Comparison of ENCODE assay signal across 19 cellular contexts in genomic region chr3:114253505-114253904, GRCh38. TPM values are rescaled to one million over a fixed set of nuclear protein-coding genes. Genes with fewer than 3 reads are reported as not detected.
"Had no signal": no experiment of that assay in that cellular context is flagged by ENCODE, and none has a peak within 500 bp of the region (broad histone marks: within the 10 kb centered on the region; RNA-seq: fewer than 3 reads in every experiment).

No MANE protein-coding gene starts in this region.

- H3K27me3 Mint-ChIP-seq: activated B cell treated with CpG ODN at 0.5 μM for 24 hours; stimulated activated naive CD8-positive, alpha-beta T cell treated with anti-CD3 and anti-CD28 coated beads, Interleukin-15, amount 100 ng/mL, for 72 hours had no signal

- H3K9me3 ChIP-seq: gastrocnemius medialis, uterus had no signal

- H3K27me3 ChIP-seq: ascending aorta, gastrocnemius medialis, right atrium auricular region, suprapubic skin, transverse colon, uterus had no signal

- H3K36me3 Mint-ChIP-seq: mesothelial cell of epicardium had no signal

- H3K4me1 Mint-ChIP-seq: activated B cell treated with CpG ODN at 0.5 μM for 24 hours, mesothelial cell of epicardium, neural crest cell had no signal

- DNase-seq: activated B cell treated with CpG ODN at 0.5 μM for 24 hours; cortex of kidney; gastrocnemius medialis; head of caudate nucleus; kidney; stimulated activated CD4-positive, alpha-beta T cell treated with anti-CD3 and anti-CD28 coated beads, Interleukin-2, amount 100 ng/mL, for 24 hours; stimulated activated naive CD8-positive, alpha-beta T cell treated with anti-CD3 and anti-CD28 coated beads, Interleukin-15, amount 100 ng/mL, for 72 hours; transverse colon; uterus had no signal

- H3K4me1 ChIP-seq: ascending aorta, gastrocnemius medialis, right atrium auricular region, suprapubic skin, transverse colon, uterus had no signal

- H3K27ac ChIP-seq: ascending aorta, gastrocnemius medialis, right atrium auricular region, suprapubic skin, transverse colon, uterus had no signal

- H3K4me3 Mint-ChIP-seq: activated B cell treated with CpG ODN at 0.5 μM for 24 hours; activated T-helper 1 cell treated with anti-CD3 and anti-CD28 coated beads, Interleukin-12 subunit alpha, Interleukin-12 subunit beta, Interleukin-2, Interleukin-4 antibody, amounts not matched to agents 30 ng/mL and 10 ng/mL and 1 ng/mL, durations not matched to agents 14 hours and 24 hours and 36 hours; mesothelial cell of epicardium; neural crest cell; stimulated activated naive CD8-positive, alpha-beta T cell treated with anti-CD3 and anti-CD28 coated beads, Interleukin-15, amount 100 ng/mL, for 72 hours had no signal

- H3K27ac Mint-ChIP-seq: activated B cell treated with CpG ODN at 0.5 μM for 24 hours; activated T-helper 1 cell treated with anti-CD3 and anti-CD28 coated beads, Interleukin-12 subunit alpha, Interleukin-12 subunit beta, Interleukin-2, Interleukin-4 antibody, amounts not matched to agents 30 ng/mL and 10 ng/mL and 1 ng/mL, durations not matched to agents 14 hours and 24 hours and 36 hours; mesothelial cell of epicardium had no signal

- H3K4me3 ChIP-seq: ascending aorta, gastrocnemius medialis, lung, right atrium auricular region, suprapubic skin, transverse colon, uterus had no signal

- ATAC-seq: gastrocnemius medialis, left lobe of liver had no signal

- H3K36me3 ChIP-seq: ascending aorta, gastrocnemius medialis, right atrium auricular region, suprapubic skin, transverse colon, uterus had no signal

RNA-seq across cellular contexts. Expression of gene ZNF80, which starts 16.1 kb away (rescaled TPM):
- total RNA-seq: left lobe of liver, lung, mesothelial cell of epicardium, neural crest cell, posterior vena cava, right atrium auricular region, skeletal muscle tissue, suprapubic skin, transverse colon, uterus had no signal

RNA-seq across cellular contexts. Expression of gene TIGIT, which starts 40.3 kb away (rescaled TPM):
- total RNA-seq: ascending aorta, gastrocnemius medialis, mesothelial cell of epicardium, neural crest cell, skeletal muscle tissue had no signal
